8 cellular contexts compared by ENCODE assay signal in the genomic region with DNA sequence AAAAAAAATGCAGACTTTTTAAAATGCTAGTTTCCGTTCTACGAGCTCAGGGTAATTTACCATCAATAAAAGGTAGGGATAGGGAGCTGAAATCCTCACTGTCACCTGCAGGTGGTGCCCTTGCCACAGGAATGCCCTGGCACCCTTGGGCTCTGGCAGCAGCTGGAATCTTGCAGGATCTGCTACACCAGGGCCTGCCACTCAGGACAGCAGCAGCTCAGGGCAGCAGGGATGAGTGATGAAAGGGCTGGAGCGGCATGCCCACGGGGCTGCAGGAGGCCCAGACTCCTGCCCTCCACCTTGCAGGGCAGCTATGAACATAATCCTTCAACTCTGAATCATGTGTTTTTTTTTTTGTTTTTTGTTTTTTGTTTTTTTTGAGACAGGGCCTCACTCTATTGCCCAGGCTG. TPM values are rescaled to one million over a fixed set of nuclear protein-coding genes. Genes with fewer than 3 reads are reported as not detected.
DNase-seq lines count a peak whose midpoint lies in the region; ATAC-seq and TF ChIP-seq lines count a peak whose summit lies in the region.

No MANE protein-coding gene starts in this region.

- ATAC-seq in activated B cell treated with CpG ODN at 0.5 μM for 24 hours (ENCODE audit: low read depth): peak; percentile 87
- no peak for ATAC-seq in GM21723 (IDR thresholded peaks at IDR 0.05; ENCODE audit: unreplicated experiment)

- H4K20me1 ChIP-seq in GM23248 (ENCODE audit: insufficient read depth): no peaks in the 10 kb centered on the region

- H3K9me3 Mint-ChIP-seq in activated B cell treated with CpG ODN at 0.5 μM for 24 hours: no peaks in the 10 kb centered on the region

- H3F3A ChIP-seq in GM23248 (ENCODE audit: insufficient read depth): no peaks in the 10 kb centered on the region

- H3K4me3 ChIP-seq in GM23248: no peak overlapping the region
- no peak overlapping the region for H3K4me3 ChIP-seq in cardiac fibroblast (replicated peaks in 1 of 2; ENCODE audit: low read depth in 2 of 2, low read length in 2 of 2)

- H3K36me3 ChIP-seq in GM23248 (ENCODE audit: low read depth): no peaks in the 10 kb centered on the region

- H3K9me3 ChIP-seq in GM23248 (ENCODE audit: low read depth): no peaks in the 10 kb centered on the region

- no peaks in the 10 kb centered on the region for H3K4me1 ChIP-seq in GM23248 (ENCODE audit: insufficient read depth)

- TF ChIP-seq CTCF in activated B cell treated with CpG ODN at 0.5 μM for 24 hours (IDR thresholded peaks at IDR 0.05): no peak
- TF ChIP-seq CTCF in cardiac fibroblast (IDR thresholded peaks at IDR 0.05; ENCODE audit: low read depth, low read length): peak; percentile 75

- H3K27ac Mint-ChIP-seq in activated B cell treated with CpG ODN at 0.5 μM for 24 hours: peak overlapping the region; percentile 35

- H2AFZ ChIP-seq in GM23248: no peak overlapping the region

- peaks cover 43% of the 10 kb centered on the region for H3K4me1 Mint-ChIP-seq in activated B cell treated with CpG ODN at 0.5 μM for 24 hours

- H3K27me3 ChIP-seq in GM23248 (replicated peaks; ENCODE audit: insufficient read depth): no peaks in the 10 kb centered on the region

- H3K4me3 Mint-ChIP-seq in activated B cell treated with CpG ODN at 0.5 μM for 24 hours: no peak overlapping the region

- H3K4me2 ChIP-seq in GM23248 (ENCODE audit: unreplicated experiment): no peak overlapping the region

- CTCF ChIA-PET in activated B cell treated with CpG ODN at 0.5 μM for 24 hours (lab: Charles Lee): interaction anchor here (0.6 to 4.0 kb wide), 42 partner anchors 9 to 427 kb away, joined by 3 to 161 read pairs (median 5); a partner anchor contains a TSS

- in situ Hi-C loops in GM23248 (cut with MboI): loop anchor here (5.0 kb wide), 1 partner anchor 104 kb away; no protein-coding TSS in a partner anchor

- H3K27ac ChIP-seq in GM23248: no peak overlapping the region

- intact Hi-C loops in activated B cell treated with CpG ODN at 0.5 μM for 24 hours (cut with micrococcal nuclease): loop anchor here (1.0 to 2.0 kb wide), 4 partner anchors 33 to 302 kb away; no protein-coding TSS in a partner anchor

- peaks cover 30% of the 10 kb centered on the region for H3K36me3 Mint-ChIP-seq in activated B cell treated with CpG ODN at 0.5 μM for 24 hours (ENCODE audit: low read depth)

- no peaks in the 10 kb centered on the region for H3K9me2 ChIP-seq in GM23248 (ENCODE audit: insufficient read depth)

- H3K9ac ChIP-seq in GM23248: no peak overlapping the region

- DNase-seq in AG08395 (ENCODE audit: low spot score) (peak; percentile 88), GM23248 (peak; percentile 83), NCI-H226 (peak; percentile 62), activated B cell treated with CpG ODN at 0.5 μM for 24 hours (peak; percentile 75), cardiac fibroblast (ENCODE audit: low read depth in 2 of 2) (peak; percentile 81 to 85), kidney tubule cell (ENCODE audit: low spot score) (peak; percentile 73)
- DNase-seq in stimulated activated CD4-positive, alpha-beta T cell treated with anti-CD3 and anti-CD28 coated beads, Interleukin-4, amount 100 ng/mL, for 1 hour: peak; percentile 77

- POLR2A ChIA-PET in activated B cell treated with CpG ODN at 0.5 μM for 24 hours (lab: Charles Lee): interaction anchor here (0.6 to 2.4 kb wide), 27 partner anchors 11 to 304 kb away, joined by 3 to 22 read pairs (median 4); a partner anchor contains a TSS

- H3K27me3 Mint-ChIP-seq in activated B cell treated with CpG ODN at 0.5 μM for 24 hours: no peaks in the 10 kb centered on the region

- WGBS in GM23248 (ENCODE audit: low coverage in 1 of 2, low lambda C conversion rate in 2 of 2, missing lambda C conversion rate in 2 of 2), 2 experiments: 39 to 50% methylated on average over 4 of the region's 4 CpGs

- H3K79me2 ChIP-seq in GM23248 (ENCODE audit: insufficient read depth): no peaks in the 10 kb centered on the region

RNA-seq across cellular contexts. Expression of a gene that starts 54.0 kb away (rescaled TPM):
- total RNA-seq in GM23248 (2014; rRNA removed; shearing (Covaris generic)): 0.11 TPM in 1 of 2 replicates, not detected in the other
- 0.13 and 0.16 TPM in 2 replicates for polyA plus RNA-seq in GM23248 (2016; fragmentation: Nextera tagmentation; extraction: Ambion mirVana)
- 34.8 and 35.4 TPM in 2 replicates for total RNA-seq in activated B cell treated with CpG ODN at 0.5 μM for 24 hours

Comparison
In these comparisons a context has a peak if more than half of its experiments do, and no peak if none do; other contexts are left out.
1. RNA of a gene that starts 54.0 kb away (total RNA-seq): 34.8 to 35.4 TPM in activated B cell treated with CpG ODN at 0.5 μM for 24 hours; 0.11 TPM in GM23248; every median in the first group is over 10 times any median in the second.
2. Peak in every context shown above with its lines, with median percentiles within 50 percentile points of each other: DNase-seq.